ENCODE assay signal across 29 cellular contexts in the genomic region with DNA sequence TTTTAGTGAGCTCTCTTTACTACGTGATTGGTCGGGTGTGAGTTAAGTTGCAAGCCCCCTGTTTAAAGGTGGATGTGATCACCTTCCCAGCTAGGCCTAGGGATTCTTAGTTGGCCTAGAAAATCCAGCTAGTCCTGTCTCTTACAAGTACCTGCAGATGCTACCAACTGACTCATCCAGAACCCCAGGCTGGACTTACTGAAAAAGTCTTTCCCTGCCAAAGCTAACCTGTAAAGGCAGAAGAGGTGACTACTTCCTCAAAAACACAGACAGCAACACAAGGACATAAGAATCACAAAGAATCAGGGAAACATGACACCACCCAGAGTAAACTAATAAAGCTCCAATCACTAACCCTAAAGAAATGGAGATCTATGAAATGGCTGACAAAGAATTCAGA. TPM values are rescaled to one million over a fixed set of nuclear protein-coding genes. Genes with fewer than 3 reads are reported as not detected.
"Had no signal": no experiment of that assay in that cellular context is flagged by ENCODE, and none has a peak within 500 bp of the region (broad histone marks: within the 10 kb centered on the region; RNA-seq: fewer than 3 reads in every experiment).

No MANE protein-coding gene starts in this region.

- H3K4me3 ChIP-seq: ascending aorta, breast epithelium, coronary artery, dorsolateral prefrontal cortex, esophagus muscularis mucosa, gastrocnemius medialis, heart left ventricle had no signal

- ATAC-seq: activated naive CD4-positive, alpha-beta T cell treated with anti-CD3 and anti-CD28 coated beads, Interleukin-2, amount 50 U/mL, for 72 hours; activated T-cell treated with anti-CD3 and anti-CD28 coated beads, Interleukin-2, amount 50 U/mL, for 72 hours; foreskin keratinocyte; gastrocnemius medialis; heart left ventricle had no signal

- H3K36me3 ChIP-seq: ascending aorta, breast epithelium, esophagus muscularis mucosa, gastrocnemius medialis, heart left ventricle had no signal

- H3K27ac ChIP-seq: ascending aorta, breast epithelium, coronary artery, dorsolateral prefrontal cortex, esophagus muscularis mucosa, foreskin keratinocyte, gastrocnemius medialis, heart left ventricle had no signal

- H3K27me3 ChIP-seq: ascending aorta, breast epithelium, dorsolateral prefrontal cortex, esophagus muscularis mucosa, foreskin keratinocyte, gastrocnemius medialis, heart left ventricle had no signal

- DNase-seq: activated CD4-positive, alpha-beta memory T cell treated with anti-CD3 and anti-CD28 coated beads, Interleukin-2, amount 10 ng/mL, durations not matched to agents 7 days and 5 days; activated CD4-positive, alpha-beta T cell treated with anti-CD3 and anti-CD28 coated beads for 1 hour; activated CD4-positive, alpha-beta T cell treated with anti-CD3 and anti-CD28 coated beads for 4 hours; activated CD4-positive, alpha-beta T cell treated with anti-CD3 and anti-CD28 coated beads, Interleukin-2, amount 10 ng/mL, durations not matched to agents 7 days and 5 days; activated CD4-positive, alpha-beta T cell treated with anti-CD3 and anti-CD28 coated beads, Interleukin-2, amount 50 U/mL, for 4 hours; activated CD8-positive, alpha-beta memory T cell treated with anti-CD3 and anti-CD28 coated beads, Interleukin-2, amount 50 U/mL, for 48 hours; activated gamma-delta T cell; activated naive CD4-positive, alpha-beta T cell; activated naive CD4-positive, alpha-beta T cell treated with anti-CD3 and anti-CD28 coated beads, Interleukin-2, amount 10 ng/mL, durations not matched to agents 7 days and 5 days; activated naive CD8-positive, alpha-beta T cell treated with anti-CD3 and anti-CD28 coated beads, Interleukin-2, amount 10 ng/mL, durations not matched to agents 7 days and 5 days; activated T-cell treated with anti-CD3 and anti-CD28 coated beads for 4 hours; activated T-cell treated with anti-CD3 and anti-CD28 coated beads, Interleukin-2, amount 50 U/mL, for 24 hours; activated T-cell treated with anti-CD3 and anti-CD28 coated beads, Interleukin-2, amount 50 U/mL, for 72 hours; dorsolateral prefrontal cortex; effector memory CD4-positive, alpha-beta T cell; gastrocnemius medialis; glutamatergic neuron; heart left ventricle; T-helper 2 cell had no signal

RNA-seq across cellular contexts. Expression of a gene that starts 39.1 kb away (rescaled TPM):
- total RNA-seq: activated CD4-positive, alpha-beta memory T cell treated with anti-CD3 and anti-CD28 coated beads, Interleukin-2, amount 10 ng/mL, durations not matched to agents 7 days and 5 days; activated CD4-positive, alpha-beta T cell treated with anti-CD3 and anti-CD28 coated beads, Interleukin-2, amount 10 ng/mL, durations not matched to agents 7 days and 5 days; activated naive CD4-positive, alpha-beta T cell treated with anti-CD3 and anti-CD28 coated beads, Interleukin-2, amount 50 U/mL, for 72 hours; activated naive CD8-positive, alpha-beta T cell treated with anti-CD3 and anti-CD28 coated beads, Interleukin-2, amount 10 ng/mL, durations not matched to agents 7 days and 5 days; activated T-cell treated with anti-CD3 and anti-CD28 coated beads, Interleukin-2, amount 50 U/mL, for 72 hours; ascending aorta; breast epithelium; cardiac septum; cerebellum; epithelial cell of proximal tubule; esophagus muscularis mucosa; foreskin keratinocyte; gastrocnemius medialis; heart left ventricle; T-helper 1 cell treated with Interleukin-12 subunit alpha and Interleukin-12 subunit beta and Interleukin-4 antibody, amounts not matched to agents 30 ng/mL and 1 ng/mL, for 36 hours had no signal
